8 cellular contexts compared by ENCODE assay signal in genomic region chr7:54773472-54774399, GRCh38. TPM values are rescaled to one million over a fixed set of nuclear protein-coding genes. Genes with fewer than 3 reads are reported as not detected.
A peak's percentile ranks its signal among the peaks of the same experiment; 100 is the strongest.
DNase-seq lines count a peak whose midpoint lies in the region; ATAC-seq and TF ChIP-seq lines count a peak whose summit lies in the region.

No MANE protein-coding gene starts in this region.

- ATAC-seq in GM19023 (IDR thresholded peaks at IDR 0.05; ENCODE audit: unreplicated experiment) (peak; percentile 95), HG03439 (IDR thresholded peaks at IDR 0.05; ENCODE audit: unreplicated experiment) (peak; percentile 76), lung (ENCODE audit: insufficient read depth, low FRiP score) (peak; percentile 91)

- WGBS in lung, 2 donors = 17 to 25% methylated on average over 18 of the region's 18 CpGs

- peak overlapping the region; percentile 39 for H3K27ac Mint-ChIP-seq in activated CD4-positive, alpha-beta T cell treated with anti-CD3 and anti-CD28 coated beads, Interleukin-2, amount 10 ng/mL, durations not matched to agents 7 days and 5 days

- H3K4me1 Mint-ChIP-seq in activated CD4-positive, alpha-beta T cell treated with anti-CD3 and anti-CD28 coated beads, Interleukin-2, amount 10 ng/mL, durations not matched to agents 7 days and 5 days = peaks cover 10% of the 10 kb centered on the region

- H3K4me3 Mint-ChIP-seq in activated CD4-positive, alpha-beta T cell treated with anti-CD3 and anti-CD28 coated beads, Interleukin-2, amount 10 ng/mL, durations not matched to agents 7 days and 5 days = peak overlapping the region; percentile 64

- H3K27me3 ChIP-seq in dorsolateral prefrontal cortex = peaks cover 0 to 9% (median 0%) of the 10 kb centered on the region in 45 donors
- H3K27me3 ChIP-seq in lung (ENCODE audit: control insufficient read depth, insufficient read depth) = no peaks in the 10 kb centered on the region

- H3K4me3 ChIP-seq in dorsolateral prefrontal cortex (peak overlapping the region; percentile 18 to 64 (median 48)), lung (no peak overlapping the region)

- H3K36me3 ChIP-seq in lung (ENCODE audit: control insufficient read depth in 2 of 2, insufficient read depth in 2 of 2, low read length in 2 of 2) = no peaks in the 10 kb centered on the region

- intact Hi-C loops in dorsolateral prefrontal cortex (cut with DNase I) = loop anchor here (1.0 kb wide), 2 partner anchors 481 to 482 kb away; no protein-coding TSS in a partner anchor

- DNase-seq in AG08396 (ENCODE audit: low spot score) = peak; percentile 69
- peak; percentile 77 for DNase-seq in NCI-H446 treated with DMSO at 0.1 percent for 48 hours (lab: John Stamatoyannopoulos, UW)
- DNase-seq in activated CD4-positive, alpha-beta T cell treated with anti-CD3 and anti-CD28 coated beads, Interleukin-2, amount 10 ng/mL, durations not matched to agents 7 days and 5 days = peak; percentile 74
- DNase-seq in dorsolateral prefrontal cortex = peak; percentile 66 to 83 (median 80)
- peak; percentile 80 for DNase-seq in lung (ENCODE audit: low spot score)
- DNase-seq in stimulated activated CD4-positive, alpha-beta T cell treated with anti-CD3 and anti-CD28 coated beads, TNF-alpha, amount 100 ng/mL, for 24 hours (ENCODE audit: low read depth in 3 of 3) = peak; percentile 42 to 67 (median 54)

- no peaks in the 10 kb centered on the region for H3K9me3 ChIP-seq in lung (ENCODE audit: control insufficient read depth in 2 of 2, insufficient read depth in 1 of 2, low read length in 1 of 2)

- POLR2A ChIA-PET in activated CD4-positive, alpha-beta T cell treated with anti-CD3 and anti-CD28 coated beads, Interleukin-2, amount 10 ng/mL, durations not matched to agents 7 days and 5 days (lab: Charles Lee) = no interaction called here

- H3K4me1 ChIP-seq in lung (ENCODE audit: control insufficient read depth in 2 of 2, insufficient read depth in 2 of 2, low read length in 2 of 2) = no peaks in the 10 kb centered on the region

- peaks cover 29% of the 10 kb centered on the region for H3K27me3 Mint-ChIP-seq in activated CD4-positive, alpha-beta T cell treated with anti-CD3 and anti-CD28 coated beads, Interleukin-2, amount 10 ng/mL, durations not matched to agents 7 days and 5 days

- peak; percentile 35 to 95 (median 82) for TF ChIP-seq CTCF in dorsolateral prefrontal cortex (IDR thresholded peaks at IDR 0.05 in 54 of 56, conservative IDR thresholded peaks at IDR 0.05 in 2 of 56; ENCODE audit: low read depth in 1 of 56, partially characterized antibody in 56 of 56)
- TF ChIP-seq CTCF in lung (IDR thresholded peaks at IDR 0.05; ENCODE audit: control extremely low read depth, extremely low read depth) = peak; percentile 86

- CTCF ChIA-PET in activated CD4-positive, alpha-beta T cell treated with anti-CD3 and anti-CD28 coated beads, Interleukin-2, amount 10 ng/mL, durations not matched to agents 7 days and 5 days (lab: Charles Lee) = interaction anchor here (0.7 to 3.1 kb wide), 4 partner anchors 15 to 636 kb away, joined by 3 to 30 read pairs (median 8); partner anchors contain the start of gene SEC61G

- H3K27ac ChIP-seq in dorsolateral prefrontal cortex (peak overlapping the region in 2 of 59 donors; percentile 6 to 63), lung (ENCODE audit: low read depth in 1 of 2, low read length in 1 of 2) (no peak overlapping the region)

- peaks cover 2% of the 10 kb centered on the region for H3K36me3 Mint-ChIP-seq in activated CD4-positive, alpha-beta T cell treated with anti-CD3 and anti-CD28 coated beads, Interleukin-2, amount 10 ng/mL, durations not matched to agents 7 days and 5 days (ENCODE audit: low read depth)

- peaks cover 18% of the 10 kb centered on the region for H3K9me3 Mint-ChIP-seq in activated CD4-positive, alpha-beta T cell treated with anti-CD3 and anti-CD28 coated beads, Interleukin-2, amount 10 ng/mL, durations not matched to agents 7 days and 5 days

RNA-seq across cellular contexts. Expression of gene SEC61G, which starts 14.7 kb away (rescaled TPM):
- 100 to 1,000 TPM in 1 of 2 experiments, 10 to 100 TPM in 1; 55.4 to 106 TPM for total RNA-seq in activated CD4-positive, alpha-beta T cell treated with anti-CD3 and anti-CD28 coated beads, Interleukin-2, amount 10 ng/mL, durations not matched to agents 7 days and 5 days
- total RNA-seq in dorsolateral prefrontal cortex = 10 to 100 TPM; 21.1 to 66.9 (median 42.4) TPM
- 100 to 1,000 TPM in 1 of 2 donors, 10 to 100 TPM in 1; 71.9 to 143 TPM for total RNA-seq in lung
- 100 to 1,000 TPM; 318 to 452 TPM for polyA plus RNA-seq in lung
